2 cellular contexts compared by ENCODE assay signal in genomic region chr12:64172143-64172970, GRCh38.
TF ChIP-seq lines count a peak whose summit lies in the region.

No MANE protein-coding gene starts in this region.

TF ChIP-seq in GM23338, 12 proteins besides CTCF, POLR2A, EP300 and RAD21:
- TF ChIP-seq JUNB (IDR thresholded peaks at IDR 0.05; ENCODE audit: unreplicated experiment) (no peak), EZH2 (IDR thresholded peaks at IDR 0.05; ENCODE audit: low read depth, unreplicated experiment) (no peak), ZNF114 (CRISPR knock-in tag; IDR thresholded peaks at IDR 0.05) (no peak), ZNF462 (CRISPR knock-in tag; IDR thresholded peaks at IDR 0.05) (no peak), ETS1 (IDR thresholded peaks at IDR 0.05) (no peak), REST (IDR thresholded peaks at IDR 0.05; ENCODE audit: unreplicated experiment) (no peak), EZH2phosphoT487 (IDR thresholded peaks at IDR 0.05; ENCODE audit: unreplicated experiment) (no peak), NANOG (IDR thresholded peaks at IDR 0.05; ENCODE audit: borderline replicate concordance) (no peak), CREB1 (CRISPR knock-in tag; IDR thresholded peaks at IDR 0.05; ENCODE audit: low read depth) (no peak), STAT1 (IDR thresholded peaks at IDR 0.05; ENCODE audit: unreplicated experiment) (no peak), ZNF331 (CRISPR knock-in tag; IDR thresholded peaks at IDR 0.05; ENCODE audit: low read depth) (no peak), POLR2AphosphoS5 (IDR thresholded peaks at IDR 0.05; ENCODE audit: low read depth) (no peak)

TF ChIP-seq in SK-N-SH, 30 proteins besides CTCF, POLR2A, EP300 and RAD21:
- TF ChIP-seq REST (IDR thresholded peaks at IDR 0.05; ENCODE audit: low read depth, low read length) (no peak), TCF12 (IDR thresholded peaks at IDR 0.05) (no peak), NFIC (IDR thresholded peaks at IDR 0.05; ENCODE audit: borderline replicate concordance) (no peak), NRF1 (IDR thresholded peaks at IDR 0.05; ENCODE audit: low read depth, low read length) (no peak), GABPA (IDR thresholded peaks at IDR 0.05; ENCODE audit: low read depth) (no peak)
